In the genomic region with DNA sequence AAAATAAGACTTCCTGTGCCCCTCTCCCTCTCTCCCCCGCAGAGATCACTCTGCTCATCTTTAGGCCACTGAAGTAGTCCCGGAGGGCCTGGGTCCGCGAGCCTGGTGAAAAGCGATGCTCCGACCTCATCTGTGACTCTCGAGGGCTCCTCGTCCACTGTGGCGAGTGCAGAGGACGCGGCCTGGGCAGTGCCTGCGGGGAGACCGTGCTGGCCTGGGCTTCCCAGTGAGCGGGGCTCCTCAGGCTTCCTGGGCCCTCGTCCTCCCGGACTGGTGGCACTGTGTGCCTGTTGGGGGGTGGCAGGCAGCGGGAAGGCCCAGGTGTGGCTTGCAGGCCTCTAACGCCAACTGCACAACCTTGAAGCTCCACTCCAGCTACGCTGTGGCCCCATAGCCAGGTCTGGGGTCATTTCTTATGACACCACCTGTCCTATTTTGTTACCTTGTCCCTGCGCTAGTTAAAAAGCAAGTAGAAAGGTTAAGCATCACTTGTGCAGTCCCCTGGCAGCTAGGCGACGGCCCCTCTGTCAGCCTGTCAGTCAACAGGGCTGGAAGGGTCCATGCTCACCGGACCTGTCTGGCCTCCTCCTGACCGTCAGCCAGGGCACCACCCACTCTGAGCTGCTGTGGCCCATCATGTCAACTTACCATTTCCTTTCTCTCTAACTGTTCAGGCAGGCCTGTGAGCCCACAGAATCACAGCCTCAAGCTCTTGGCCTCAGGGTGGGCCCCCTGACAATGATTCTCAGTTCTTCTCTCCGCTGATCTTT, we compare ENCODE assay signal across 14 cellular contexts. TPM values are rescaled to one million over a fixed set of nuclear protein-coding genes. Genes with fewer than 3 reads are reported as not detected.
DNase-seq lines count a peak whose midpoint lies in the region; ATAC-seq and TF ChIP-seq lines count a peak whose summit lies in the region.
"Had no signal": no experiment of that assay in that cellular context is flagged by ENCODE, and none has a peak within 500 bp of the region (broad histone marks: within the 10 kb centered on the region; RNA-seq: fewer than 3 reads in every experiment).

No MANE protein-coding gene starts in this region.

- no peak for ATAC-seq in SK-N-SH treated with all-trans-retinoic acid at 6 μM for 48 hours
- ATAC-seq: GM23338 had no signal

- H4K8ac ChIP-seq in neuronal stem cell (ENCODE audit: low read depth, low read length), result no peak overlapping the region

- H3K4me1 ChIP-seq in SK-N-SH (ENCODE audit: control insufficient read depth in 1 of 2, insufficient read depth in 2 of 2, low read depth in 1 of 2, low read length in 1 of 2) (peaks cover 0 to 10% of the 10 kb centered on the region in 2 experiments; a peak in 1 of 4 replicates), BLaER1 (peaks cover 8% of the 10 kb centered on the region), colonic mucosa (no peaks in the 10 kb centered on the region), neuronal stem cell (ENCODE audit: control insufficient read depth in 2 of 2, insufficient read depth in 1 of 2, low read depth in 1 of 2, low read length in 2 of 2) (peaks cover 0 to 4% of the 10 kb centered on the region in 2 donors)

- H3F3A ChIP-seq in SK-N-SH (replicated peaks; ENCODE audit: insufficient read depth), result no peaks in the 10 kb centered on the region

- no peak overlapping the region for H2BK120ac ChIP-seq in neuronal stem cell (ENCODE audit: low read depth, low read length)

- peak overlapping the region; percentile 69 for H2BK5ac ChIP-seq in neuronal stem cell (ENCODE audit: low read length)

- TF ChIP-seq CTCF in SK-N-SH (IDR thresholded peaks at IDR 0.05) (no peak), colonic mucosa (IDR thresholded peaks at IDR 0.05) (no peak)

- H3K27me3 ChIP-seq in SK-N-SH (ENCODE audit: insufficient read depth) (0 out of 2 replicates have a peak, but pooled peaks cover 6% of the 10 kb centered on the region), BLaER1 (peaks cover 17% of the 10 kb centered on the region; the same call in 1 of the 2 replicates), colonic mucosa (no peaks in the 10 kb centered on the region), neuronal stem cell (ENCODE audit: control insufficient read depth in 3 of 3, insufficient read depth in 3 of 3, low read depth in 1 of 3, low read length in 3 of 3) (peaks cover 0 to 36% (median 0%) of the 10 kb centered on the region in 3 experiments)

- no peak overlapping the region for H3K9ac ChIP-seq in SK-N-SH
- no peak overlapping the region for H3K9ac ChIP-seq in BLaER1
- no peak overlapping the region for H3K9ac ChIP-seq in colonic mucosa (ENCODE audit: low read depth in 2 of 2, low read length in 2 of 2)
- H3K9ac ChIP-seq in neuronal stem cell (ENCODE audit: low read depth, low read length, poor library complexity), result no peak overlapping the region

- no peak overlapping the region for H3K14ac ChIP-seq in neuronal stem cell (ENCODE audit: low read length)

- peak overlapping the region; percentile 58 for H2BK15ac ChIP-seq in neuronal stem cell (ENCODE audit: low read length)

- H3K4me3 ChIP-seq in SK-N-SH (ENCODE audit: low read depth in 2 of 2, low read length in 1 of 2) (no peak overlapping the region), BLaER1 (no peak overlapping the region), colonic mucosa (no peak overlapping the region), neuronal stem cell (ENCODE audit: low read length in 2 of 2) (no peak overlapping the region)
- H3K4me3 ChIP-seq: GM23338 had no signal

- H3K4me2 ChIP-seq in SK-N-SH, result no peak overlapping the region
- peak overlapping the region; percentile 47 for H3K4me2 ChIP-seq in BLaER1
- no peak overlapping the region for H3K4me2 ChIP-seq in neuronal stem cell (ENCODE audit: insufficient read depth, low read length, poor library complexity, severe bottlenecking)
- H3K4me2 ChIP-seq: GM23338 had no signal

- no peak for TF ChIP-seq RAD21 in SK-N-SH (IDR thresholded peaks at IDR 0.05; ENCODE audit: low read length)

- H3K27ac ChIP-seq in SK-N-SH (ENCODE audit: low read depth in 2 of 2, low read length in 1 of 2) (no peak overlapping the region), BLaER1 (no peak overlapping the region), colonic mucosa (no peak overlapping the region), neuronal stem cell (replicated peaks; ENCODE audit: low read length) (no peak overlapping the region)
- H3K27ac ChIP-seq: C4-2B had no signal

- no peak overlapping the region for H2AFZ ChIP-seq in SK-N-SH (ENCODE audit: low read depth)
- H2AFZ ChIP-seq in neuronal stem cell (ENCODE audit: low read length), result no peak overlapping the region
- H2AFZ ChIP-seq: GM23338 had no signal

- H4K20me1 ChIP-seq in SK-N-SH (ENCODE audit: insufficient read depth) (no peaks in the 10 kb centered on the region), BLaER1 (no peaks in the 10 kb centered on the region; the same call in 1 of the 2 replicates)

- CTCF ChIA-PET in SK-N-SH (lab: Yijun Ruan, JAX), result interaction anchor here (2.3 kb wide), 1 partner anchor 16 kb away, joined by 8 read pairs; no protein-coding TSS in a partner anchor

- intact Hi-C loops in colonic mucosa (cut with DNase I), result no loop called here

- peak overlapping the region; percentile 2 for H2BK12ac ChIP-seq in neuronal stem cell (ENCODE audit: low read length)

- DNase-seq in SK-N-SH, result peak; percentile 34
- DNase-seq in colonic mucosa, result peak; percentile 10
- no peak for DNase-seq in neuronal stem cell (ENCODE audit: low spot score)
- DNase-seq in NCI-H82 treated with DMSO at 0.1 percent for 48 hours (lab: John Stamatoyannopoulos, UW; ENCODE audit: unreplicated experiment), result no peak
- no peak for DNase-seq in activated T-cell treated with anti-CD3 and anti-CD28 coated beads for 4 hours
- DNase-seq in activated CD4-positive, alpha-beta T cell treated with anti-CD3 and anti-CD28 coated beads for 4 hours, result no peak
- DNase-seq: 8988T; CD4-positive, alpha-beta memory T cell; DMS79; H7 had no signal

- H2AK5ac ChIP-seq in neuronal stem cell (ENCODE audit: low read depth, low read length), result peak overlapping the region; percentile 86

- no peaks in the 10 kb centered on the region for H3K9me3 ChIP-seq in SK-N-SH
- H3K9me3 ChIP-seq in BLaER1, result no peaks in the 10 kb centered on the region
- H3K9me3 ChIP-seq in colonic mucosa, result no peaks in the 10 kb centered on the region
- H3K9me3 ChIP-seq in neuronal stem cell (replicated peaks in 1 of 2; ENCODE audit: control insufficient read depth in 2 of 2, insufficient read depth in 1 of 2, low read depth in 1 of 2, low read length in 2 of 2), result no peaks in the 10 kb centered on the region

- H3K4ac ChIP-seq in neuronal stem cell (ENCODE audit: low read length), result no peak overlapping the region

- WGBS in SK-N-SH (ENCODE audit: low lambda C conversion rate), result 81% methylated on average over 20 of the region's 25 CpGs
- no CpG with 5 or more reads among the region's 25 CpGs for WGBS in neuronal stem cell (ENCODE audit: extremely low coverage in 2 of 2, insufficient read length in 2 of 2, insufficient replicate concordance in 1 of 2), 2 donors

- H3K79me1 ChIP-seq in neuronal stem cell (ENCODE audit: low read depth, low read length), result peaks cover 2% of the 10 kb centered on the region

- no peak overlapping the region for H4K91ac ChIP-seq in neuronal stem cell (ENCODE audit: low read depth, low read length, poor library complexity)

- H3K18ac ChIP-seq in neuronal stem cell (ENCODE audit: low read length), result no peak overlapping the region

- no peak for TF ChIP-seq EP300 in SK-N-SH (IDR thresholded peaks at IDR 0.05; ENCODE audit: borderline replicate concordance in 1 of 2, low read depth in 1 of 2, low read length in 1 of 2)

- POLR2A ChIA-PET in SK-N-SH (lab: Yijun Ruan, JAX), result no interaction called here

- H3K36me3 ChIP-seq in SK-N-SH (replicated peaks in 1 of 2; ENCODE audit: control insufficient read depth in 1 of 2, insufficient read depth in 2 of 2, low read length in 1 of 2) (no peaks in the 10 kb centered on the region), BLaER1 (no peaks in the 10 kb centered on the region), colonic mucosa (no peaks in the 10 kb centered on the region), neuronal stem cell (replicated peaks in 1 of 2; ENCODE audit: control insufficient read depth in 2 of 2, insufficient read depth in 2 of 2, low read length in 2 of 2) (no peaks in the 10 kb centered on the region)

- no peaks in the 10 kb centered on the region for H3K79me2 ChIP-seq in SK-N-SH (ENCODE audit: insufficient read depth)

- H3K23ac ChIP-seq in neuronal stem cell (ENCODE audit: low read depth, low read length, poor library complexity), result no peak overlapping the region

- no peaks in the 10 kb centered on the region for H3K9me2 ChIP-seq in SK-N-SH

TF ChIP-seq in SK-N-SH, 30 proteins besides CTCF, POLR2A, EP300 and RAD21 (continues in another document):
- TF ChIP-seq RCOR1 (IDR thresholded peaks at IDR 0.05; ENCODE audit: low read length) (no peak), SMC3 (IDR thresholded peaks at IDR 0.05; ENCODE audit: low read depth, low read length) (no peak), EZH2phosphoT487 (IDR thresholded peaks at IDR 0.05; ENCODE audit: borderline replicate concordance, low read depth) (no peak), RFX5 (IDR thresholded peaks at IDR 0.05; ENCODE audit: low read length) (no peak), CHD2 (IDR thresholded peaks at IDR 0.05; ENCODE audit: low read length, partially characterized antibody) (no peak)

TF ChIP-seq in SK-N-SH treated with all-trans-retinoic acid at 6 μM for 48 hours, 23 proteins besides CTCF, POLR2A, EP300 and RAD21 (continues in another document):
- TF ChIP-seq ARNTL (CRISPR knock-in tag; IDR thresholded peaks at IDR 0.05; ENCODE audit: borderline replicate concordance, low read depth) (no peak), ZFP3 (CRISPR knock-in tag; IDR thresholded peaks at IDR 0.05) (no peak), OSR1 (CRISPR knock-in tag; IDR thresholded peaks at IDR 0.05) (no peak)

RNA-seq across cellular contexts. Expression of gene MNX1, which starts 20.5 kb away (rescaled TPM):
- polyA plus RNA-seq in SK-N-SH (2012; rRNA removed), result not detected in 2 replicates
- not detected in 2 replicates for polyA plus RNA-seq in SK-N-SH (2012; cell fraction: cytosol; rRNA removed)
- not detected in 2 replicates for polyA plus RNA-seq in SK-N-SH (2012; cell fraction: nucleus; rRNA removed)
- total RNA-seq in colonic mucosa, result 10 to 100 TPM; 14.5 to 27.4 TPM
- not detected for polyA plus RNA-seq in neuronal stem cell (2013, experiment 1 of 2)
- polyA plus RNA-seq in neuronal stem cell (2013, experiment 2 of 2), result 0.04 TPM
- total RNA-seq: CD4-positive, alpha-beta memory T cell had no signal
- polyA plus RNA-seq: CD4-positive, alpha-beta memory T cell had no signal

RNA-seq across cellular contexts. Expression of gene NOM1, which starts 40.4 kb away (rescaled TPM):
- 18.1 and 21.2 TPM in 2 replicates for polyA plus RNA-seq in SK-N-SH (2012; rRNA removed)
- polyA plus RNA-seq in SK-N-SH (2012; cell fraction: cytosol; rRNA removed), result 9.9 and 11.3 TPM in 2 replicates
- polyA plus RNA-seq in SK-N-SH (2012; cell fraction: nucleus; rRNA removed), result 53.1 and 72.3 TPM in 2 replicates
- 10 to 100 TPM; 12.7 to 21.4 TPM for total RNA-seq in colonic mucosa
- polyA plus RNA-seq in neuronal stem cell (2013, experiment 1 of 2), result 7.5 TPM
- polyA plus RNA-seq in neuronal stem cell (2013, experiment 2 of 2), result 7.7 TPM

Comparison
In these comparisons a context has a peak if more than half of its experiments do, and no peak if none do; other contexts are left out.
1. DNase-seq: peak in SK-N-SH (single experiment) and colonic mucosa (single experiment); none in neuronal stem cell (single experiment), NCI-H82 treated with DMSO at 0.1 percent for 48 hours (single experiment), activated T-cell treated with anti-CD3 and anti-CD28 coated beads for 4 hours (single experiment) and activated CD4-positive, alpha-beta T cell treated with anti-CD3 and anti-CD28 coated beads for 4 hours (0 of 2).